ENCODE assay signal across 3 cellular contexts in genomic region chr10:28207799-28208198, GRCh38.
"Had no signal": no experiment of that assay in that cellular context is flagged by ENCODE, and none has a peak within 500 bp of the region (broad histone marks: within the 10 kb centered on the region; RNA-seq: fewer than 3 reads in every experiment).

No MANE protein-coding gene starts in this region.

- H3K4me3 ChIP-seq: GM12878 had no signal

- ATAC-seq: GM12878 had no signal

- DNase-seq: GDM1, GF-D8 had no signal
